Comparison of ENCODE assay signal across 11 cellular contexts in the genomic region with DNA sequence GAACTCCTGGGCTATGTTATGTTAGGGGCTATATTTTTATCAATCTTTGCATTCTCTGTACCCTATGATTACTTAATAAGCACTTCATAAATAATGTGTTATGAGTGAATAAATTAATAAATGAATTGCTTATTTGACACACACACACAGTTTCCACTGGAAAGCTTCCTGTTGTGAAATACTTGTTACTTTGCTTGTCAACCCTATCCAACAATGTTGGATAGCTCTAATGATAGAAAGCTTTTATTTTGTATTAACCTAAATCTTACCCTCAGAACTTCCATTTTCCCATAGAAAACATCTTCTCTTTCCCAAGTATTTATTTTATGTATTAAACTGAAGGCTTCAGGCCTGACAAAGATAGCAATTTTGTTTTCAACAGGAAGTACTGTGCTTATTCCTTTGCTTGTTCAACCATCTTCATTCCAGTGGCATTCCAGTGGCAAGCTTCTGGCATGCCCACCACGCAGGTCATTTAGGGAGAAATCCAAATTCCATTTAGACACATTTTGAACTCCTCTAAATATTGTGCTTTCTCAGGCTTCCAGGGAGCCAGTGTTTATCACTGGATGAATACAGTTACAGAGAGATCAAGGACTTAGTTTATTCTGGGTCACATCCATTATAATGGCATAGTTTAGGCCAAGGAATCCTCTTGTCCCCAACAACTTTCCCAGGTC.
A peak's percentile ranks its signal among the peaks of the same experiment; 100 is the strongest.
DNase-seq lines count a peak whose midpoint lies in the region; ATAC-seq and TF ChIP-seq lines count a peak whose summit lies in the region.
"Had no signal": no experiment of that assay in that cellular context is flagged by ENCODE, and none has a peak within 500 bp of the region (broad histone marks: within the 10 kb centered on the region; RNA-seq: fewer than 3 reads in every experiment).

No MANE protein-coding gene starts in this region.

- H3K27me3 ChIP-seq in suprapubic skin: no peaks in the 10 kb centered on the region
- H3K27me3 ChIP-seq: testis had no signal

- H3K36me3 Mint-ChIP-seq in glutamatergic neuron (ENCODE audit: unreplicated experiment) (no peaks in the 10 kb centered on the region), progenitor cell of endocrine pancreas (ENCODE audit: insufficient read depth) (no peaks in the 10 kb centered on the region)

- no peak for ATAC-seq in GM21786 (IDR thresholded peaks at IDR 0.05; ENCODE audit: unreplicated experiment)
- no peak for ATAC-seq in GM21526 (IDR thresholded peaks at IDR 0.05; ENCODE audit: low FRiP score, unreplicated experiment)
- ATAC-seq: left lobe of liver had no signal

- TF ChIP-seq CTCF in choroid plexus epithelial cell (conservative IDR thresholded peaks at IDR 0.05; ENCODE audit: low read depth, low read length) (no peak), suprapubic skin (IDR thresholded peaks at IDR 0.05) (no peak), glutamatergic neuron (IDR thresholded peaks at IDR 0.05; ENCODE audit: partially characterized antibody, unreplicated experiment) (no peak), progenitor cell of endocrine pancreas (IDR thresholded peaks at IDR 0.05; ENCODE audit: unreplicated experiment) (no peak)

- H3K4me1 ChIP-seq in suprapubic skin: peaks cover 17% of the 10 kb centered on the region
- H3K4me1 ChIP-seq: testis had no signal

- TF ChIP-seq EP300 in Ishikawa (IDR thresholded peaks at IDR 0.05; ENCODE audit: borderline replicate concordance) (no peak), suprapubic skin (IDR thresholded peaks at IDR 0.05) (no peak)

- H3K9me3 Mint-ChIP-seq in glutamatergic neuron (ENCODE audit: unreplicated experiment) (no peaks in the 10 kb centered on the region), progenitor cell of endocrine pancreas (ENCODE audit: low read depth) (no peaks in the 10 kb centered on the region)

- no peaks in the 10 kb centered on the region for H3K9me3 ChIP-seq in suprapubic skin
- H3K9me3 ChIP-seq: testis had no signal

- H3K27ac Mint-ChIP-seq in glutamatergic neuron (ENCODE audit: unreplicated experiment) (no peak overlapping the region), progenitor cell of endocrine pancreas (no peak overlapping the region)

- no peak for TF ChIP-seq POLR2A in suprapubic skin (IDR thresholded peaks at IDR 0.05)

- no peaks in the 10 kb centered on the region for H3K27me3 Mint-ChIP-seq in glutamatergic neuron (ENCODE audit: unreplicated experiment)
- H3K27me3 Mint-ChIP-seq in progenitor cell of endocrine pancreas: no peaks in the 10 kb centered on the region

- no peak overlapping the region for H3K4me3 ChIP-seq in choroid plexus epithelial cell (ENCODE audit: low read depth, low read length)
- H3K4me3 ChIP-seq in suprapubic skin: no peak overlapping the region
- H3K4me3 ChIP-seq: testis had no signal

- no peaks in the 10 kb centered on the region for H3K36me3 ChIP-seq in suprapubic skin

- DNase-seq in choroid plexus epithelial cell (ENCODE audit: low read depth) (peak; percentile 84), islet precursor cell (peak; percentile 59), suprapubic skin (ENCODE audit: low spot score in 2 of 2) (no peak), glutamatergic neuron (no peak), progenitor cell of endocrine pancreas (ENCODE audit: low spot score, unreplicated experiment) (no peak)
- DNase-seq: effector CD4-positive, alpha-beta T cell; testis had no signal

- peak overlapping the region; percentile 46 for H3K27ac ChIP-seq in suprapubic skin
- H3K27ac ChIP-seq: testis had no signal

- no peak overlapping the region for H3K4me3 Mint-ChIP-seq in glutamatergic neuron (ENCODE audit: unreplicated experiment)
- H3K4me3 Mint-ChIP-seq in progenitor cell of endocrine pancreas (ENCODE audit: low read depth): no peak overlapping the region

- no peaks in the 10 kb centered on the region for H3K4me1 Mint-ChIP-seq in glutamatergic neuron (ENCODE audit: low read depth, unreplicated experiment)
- H3K4me1 Mint-ChIP-seq in progenitor cell of endocrine pancreas (ENCODE audit: low read depth): peaks cover 1% of the 10 kb centered on the region

- WGBS in suprapubic skin: 50% methylated on average over 1 of the region's 1 CpG

- no peak for TF ChIP-seq RAD21 in Ishikawa (IDR thresholded peaks at IDR 0.05; ENCODE audit: low read depth)

TF ChIP-seq in Ishikawa, 13 proteins besides CTCF, POLR2A, EP300 and RAD21:
- TF ChIP-seq TEAD4 (IDR thresholded peaks at IDR 0.05) (peak; percentile 60; the same call in 1 of the 2 replicates), CEBPB (IDR thresholded peaks at IDR 0.05) (no peak)

Comparison
In these comparisons a context has a peak if more than half of its experiments do, and no peak if none do; other contexts are left out.
1. DNase-seq: peak in choroid plexus epithelial cell (single experiment) and islet precursor cell (single experiment); none in suprapubic skin (0 of 2), glutamatergic neuron (single experiment) and progenitor cell of endocrine pancreas (single experiment).